12 cellular contexts compared by ENCODE assay signal in genomic region chr4:119517361-119518229, GRCh38.
DNase-seq lines count a peak whose midpoint lies in the region; ATAC-seq and TF ChIP-seq lines count a peak whose summit lies in the region.
"Had no signal": no experiment of that assay in that cellular context is flagged by ENCODE, and none has a peak within 500 bp of the region (broad histone marks: within the 10 kb centered on the region; RNA-seq: fewer than 3 reads in every experiment).

No MANE protein-coding gene starts in this region.

- no peaks in the 10 kb centered on the region for H3K27me3 ChIP-seq in stomach smooth muscle (ENCODE audit: control insufficient read depth in 1 of 2, insufficient read depth in 2 of 2, low read length in 2 of 2)

- H3K27me3 Mint-ChIP-seq in activated T-cell treated with anti-CD3 and anti-CD28 coated beads, Interleukin-2, amount 50 U/mL, for 4 hours (ENCODE audit: low read depth): no peaks in the 10 kb centered on the region

- CTCF ChIA-PET in RWPE1 (lab: Yijun Ruan, JAX): no interaction called here

- H3K4me3 ChIP-seq in choroid plexus epithelial cell (ENCODE audit: low read depth, low read length) (no peak overlapping the region), stomach smooth muscle (ENCODE audit: low read length in 2 of 2) (no peak overlapping the region)

- peaks cover 3% of the 10 kb centered on the region for H3K4me1 ChIP-seq in stomach smooth muscle (ENCODE audit: control insufficient read depth, insufficient read depth, low read length)

- POLR2A ChIA-PET in RWPE1 (lab: Yijun Ruan, JAX; ENCODE audit: low non-redundant PET): no interaction called here

- no peaks in the 10 kb centered on the region for H3K9me3 Mint-ChIP-seq in activated T-cell treated with anti-CD3 and anti-CD28 coated beads, Interleukin-2, amount 50 U/mL, for 4 hours
- H3K9me3 Mint-ChIP-seq: activated naive CD4-positive, alpha-beta T cell treated with anti-CD3 and anti-CD28 coated beads for 36 hours; neural crest cell had no signal

- H3K27ac ChIP-seq in stomach smooth muscle (ENCODE audit: low read length) (peak overlapping the region; percentile 20), RWPE1 (no peak overlapping the region)

- no peak for ATAC-seq in activated T-cell treated with anti-CD3 and anti-CD28 coated beads, Interleukin-2, amount 50 U/mL, for 4 hours

- H3K9me3 ChIP-seq in stomach smooth muscle (ENCODE audit: control insufficient read depth in 2 of 2, low read length in 2 of 2): no peaks in the 10 kb centered on the region

- peaks cover 24% of the 10 kb centered on the region for H3K36me3 Mint-ChIP-seq in activated T-cell treated with anti-CD3 and anti-CD28 coated beads, Interleukin-2, amount 50 U/mL, for 4 hours (ENCODE audit: insufficient read depth)

- peak; percentile 15 for DNase-seq in GM04504 (ENCODE audit: low read depth)
- peak; percentile 60 for DNase-seq in choroid plexus epithelial cell (ENCODE audit: low read depth)
- peak; percentile 14 for DNase-seq in kidney glomerular epithelial cell (lab: John Stamatoyannopoulos, UW)
- DNase-seq in inferior parietal cortex (ENCODE audit: extremely low spot score): no peak
- no peak for DNase-seq in stimulated activated CD4-positive, alpha-beta T cell treated with anti-CD3 and anti-CD28 coated beads, Interleukin-15, amount 100 ng/mL, for 24 hours
- DNase-seq in activated T-cell treated with anti-CD3 and anti-CD28 coated beads, Interleukin-2, amount 50 U/mL, for 4 hours: no peak
- no peak for DNase-seq in RWPE1 (ENCODE audit: low spot score)
- DNase-seq: activated naive CD4-positive, alpha-beta T cell treated with anti-CD3 and anti-CD28 coated beads for 36 hours; NCI-H69; stimulated activated CD4-positive, alpha-beta T cell treated with anti-CD3 and anti-CD28 coated beads, Interleukin-4, amount 100 ng/mL, for 4 hours had no signal

- no peaks in the 10 kb centered on the region for H3K4me1 Mint-ChIP-seq in activated T-cell treated with anti-CD3 and anti-CD28 coated beads, Interleukin-2, amount 50 U/mL, for 4 hours (ENCODE audit: low read depth)

- TF ChIP-seq CTCF in choroid plexus epithelial cell (conservative IDR thresholded peaks at IDR 0.05; ENCODE audit: low read depth, low read length): no peak
- no peak for TF ChIP-seq CTCF in RWPE1 (conservative IDR thresholded peaks at IDR 0.05; ENCODE audit: low read depth)

- no peak overlapping the region for H3K4me3 Mint-ChIP-seq in activated T-cell treated with anti-CD3 and anti-CD28 coated beads, Interleukin-2, amount 50 U/mL, for 4 hours
- H3K4me3 Mint-ChIP-seq: activated naive CD4-positive, alpha-beta T cell treated with anti-CD3 and anti-CD28 coated beads for 36 hours; neural crest cell had no signal

- no peak overlapping the region for H3K9ac ChIP-seq in stomach smooth muscle (ENCODE audit: low read length in 2 of 2)

- H3K36me3 ChIP-seq in stomach smooth muscle (ENCODE audit: control insufficient read depth in 2 of 2, insufficient read depth in 2 of 2, low read length in 2 of 2): peaks cover 9 to 33% of the 10 kb centered on the region in 2 donors

Comparison
In these comparisons a context has a peak if more than half of its experiments do, and no peak if none do; other contexts are left out.
1. DNase-seq: peak in GM04504 (single experiment), choroid plexus epithelial cell (single experiment) and kidney glomerular epithelial cell (single experiment); none in inferior parietal cortex (single experiment), stimulated activated CD4-positive, alpha-beta T cell treated with anti-CD3 and anti-CD28 coated beads, Interleukin-15, amount 100 ng/mL, for 24 hours (single experiment), activated T-cell treated with anti-CD3 and anti-CD28 coated beads, Interleukin-2, amount 50 U/mL, for 4 hours (single experiment) and RWPE1 (single experiment).